Comparison of ENCODE assay signal across 8 cellular contexts in the genomic region with DNA sequence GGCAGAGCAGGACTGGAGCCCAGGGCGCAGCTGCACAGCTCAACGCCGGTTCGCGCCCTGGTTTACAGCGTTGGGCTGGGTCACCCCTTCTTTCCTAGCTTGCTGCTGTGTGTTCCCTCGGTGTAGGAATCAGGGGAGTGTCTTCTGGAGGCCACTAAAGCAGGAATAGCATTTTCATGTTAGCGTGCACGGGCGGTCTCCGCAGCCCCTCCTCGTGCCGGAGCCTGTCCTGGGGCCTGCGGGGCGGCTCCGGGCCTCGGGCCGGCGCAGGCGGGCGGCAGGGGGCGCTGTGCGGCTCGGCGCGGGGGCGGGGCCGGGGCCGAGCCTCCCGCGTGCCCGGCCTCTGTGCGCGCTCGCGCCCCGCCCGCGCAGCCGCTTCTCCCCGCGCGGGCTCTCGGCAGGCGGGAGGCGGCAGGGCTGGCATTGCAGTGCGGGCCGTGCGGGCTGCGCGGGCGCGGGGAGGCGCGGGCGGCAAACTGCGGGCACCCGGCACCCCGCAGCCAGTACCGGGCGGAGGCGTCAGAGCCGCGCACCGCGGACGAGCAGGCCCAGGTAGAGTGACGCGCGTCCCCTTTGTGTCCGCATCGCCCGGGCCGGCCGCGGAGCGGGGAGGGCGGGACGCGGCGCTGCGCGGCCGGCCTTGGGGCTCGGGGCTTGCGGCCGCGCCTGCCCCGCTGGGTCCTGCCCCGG. TPM values are rescaled to one million over a fixed set of nuclear protein-coding genes. Genes with fewer than 3 reads are reported as not detected.
DNase-seq lines count a peak whose midpoint lies in the region; ATAC-seq, FAIRE-seq and TF ChIP-seq lines count a peak whose summit lies in the region.

A gene with protein sequence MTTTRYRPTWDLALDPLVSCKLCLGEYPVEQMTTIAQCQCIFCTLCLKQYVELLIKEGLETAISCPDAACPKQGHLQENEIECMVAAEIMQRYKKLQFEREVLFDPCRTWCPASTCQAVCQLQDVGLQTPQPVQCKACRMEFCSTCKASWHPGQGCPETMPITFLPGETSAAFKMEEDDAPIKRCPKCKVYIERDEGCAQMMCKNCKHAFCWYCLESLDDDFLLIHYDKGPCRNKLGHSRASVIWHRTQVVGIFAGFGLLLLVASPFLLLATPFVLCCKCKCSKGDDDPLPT (plus strand): TSS at position 342 of the 690 bp plus-strand sequence. CDS start 79,515 bp downstream, outside the sequence.

- peak; percentile 94 for DNase-seq in GM10266 (ENCODE audit: extremely low spot score)
- peak; percentile 65 for DNase-seq in H54 (ENCODE audit: insufficient read length, low spot score)
- DNase-seq in M059J (ENCODE audit: low read depth): peak; percentile 34
- peak; percentile 44 for DNase-seq in T1000 (lab: John Stamatoyannopoulos, UW)
- DNase-seq in body of pancreas: peak; percentile 51 to 77 (median 68)
- DNase-seq in smooth muscle cell (lab: John Stamatoyannopoulos, UW; ENCODE audit: unreplicated experiment): no peak
- DNase-seq in OCI-M2 (lab: John Stamatoyannopoulos, UW; ENCODE audit: unreplicated experiment): no peak

- H3K27ac ChIP-seq in body of pancreas: peak within 1 kb of the TSS; percentile 72 to 97 (median 92)
- no peak within 1 kb of the TSS for H3K27ac ChIP-seq in smooth muscle cell (ENCODE audit: low read depth)

- H3K4me1 ChIP-seq in body of pancreas (peaks cover 52% of the 10 kb centered on the region), smooth muscle cell (ENCODE audit: low read depth) (no peaks in the 10 kb centered on the region)

- peaks cover 33% of the 10 kb centered on the region for H4K20me1 ChIP-seq in smooth muscle cell (ENCODE audit: low read depth)

- H2AFZ ChIP-seq in smooth muscle cell (ENCODE audit: low read depth): peak within 1 kb of the TSS; percentile 96

- peak within 1 kb of the TSS; percentile 33 to 63 for H3K4me3 ChIP-seq in body of pancreas
- peak within 1 kb of the TSS; percentile 56 for H3K4me3 ChIP-seq in iPS-18c (ENCODE audit: insufficient read depth, low read depth, low read length)
- peak within 1 kb of the TSS; percentile 75 for H3K4me3 ChIP-seq in smooth muscle cell

- H3K36me3 ChIP-seq in body of pancreas (replicated peaks in 1 of 2; ENCODE audit: insufficient read depth in 1 of 2, low read depth in 2 of 2): no peaks in the 10 kb centered on the region
- H3K36me3 ChIP-seq in smooth muscle cell (ENCODE audit: low read depth): no peaks in the 10 kb centered on the region

- H3K9ac ChIP-seq in smooth muscle cell (ENCODE audit: low read depth): peak within 1 kb of the TSS; percentile 43

- no peaks in the 10 kb centered on the region for H3K27me3 ChIP-seq in body of pancreas
- no peaks in the 10 kb centered on the region for H3K27me3 ChIP-seq in smooth muscle cell (ENCODE audit: low read depth)

- peaks cover 3% of the 10 kb centered on the region for H3K79me2 ChIP-seq in smooth muscle cell (ENCODE audit: low read depth)

- TF ChIP-seq CTCF in GM10266 (IDR thresholded peaks at IDR 0.05; ENCODE audit: control insufficient read depth, insufficient read depth, low read depth, missing control alignments) (peak; percentile 79), body of pancreas (IDR thresholded peaks at IDR 0.05) (peak; percentile 21 to 88 (median 50)), smooth muscle cell (IDR thresholded peaks at IDR 0.05; ENCODE audit: borderline replicate concordance, insufficient read depth, poor library complexity, severe bottlenecking) (peak; percentile 37)

- H3K9me3 ChIP-seq in body of pancreas (no peaks in the 10 kb centered on the region), iPS-18c (ENCODE audit: control insufficient read depth, insufficient read depth, low read length) (no peaks in the 10 kb centered on the region), smooth muscle cell (replicated peaks; ENCODE audit: low read depth) (no peaks in the 10 kb centered on the region)

- no peaks in the 10 kb centered on the region for H3F3A ChIP-seq in smooth muscle cell (ENCODE audit: low read depth)

- intact Hi-C loops in body of pancreas (cut with DNase I): no loop called here

- WGBS in body of pancreas, 2 donors: 0 to 3% methylated on average over 9 to 58 of the region's 90 CpGs
- WGBS in smooth muscle cell (ENCODE audit: low lambda C conversion rate): 3% methylated on average over 41 of the region's 90 CpGs

- H3K4me2 ChIP-seq in smooth muscle cell: peak within 1 kb of the TSS; percentile 98

- TF ChIP-seq POLR2A in H54 (IDR thresholded peaks at IDR 0.05; ENCODE audit: low read depth, low read length) (peak; percentile 42; the same call in 1 of the 2 replicates), body of pancreas (IDR thresholded peaks at IDR 0.05) (peak in 2 of 3 donors; percentile 36 to 70)

- ATAC-seq in body of pancreas: peak; percentile 83

- FAIRE-seq in H54 (lab: Jason Lieb, UNC): no peak

RNA-seq across cellular contexts. Expression of the gene that starts here (rescaled TPM):
- total RNA-seq in M059J (2014; rRNA removed; shearing (Covaris generic)): 1.5 and 3.5 TPM in 2 replicates
- total RNA-seq in body of pancreas (100 to 1,000 TPM in 1 of 2 donors, 10 to 100 TPM in 1; 52.7 to 109 TPM), smooth muscle cell (13.6 and 23.3 TPM in 2 replicates)
- 10.0 and 11.0 TPM in 2 replicates for polyA plus RNA-seq in smooth muscle cell

Comparison
In these comparisons a context has a peak if more than half of its experiments do, and no peak if none do; other contexts are left out.
1. DNase-seq: peak in GM10266 (single experiment), H54 (single experiment), M059J (single experiment), T1000 (single experiment) and body of pancreas (4 of 4); none in smooth muscle cell (single experiment) and OCI-M2 (single experiment).
2. Peak in every context shown above with its lines, with median percentiles within 50 percentile points of each other: CTCF ChIP-seq and H3K4me3 ChIP-seq.